ENCODE assay signal across 4 cellular contexts in genomic region chr2:96061901-96062300, GRCh38. TPM values are rescaled to one million over a fixed set of nuclear protein-coding genes. Genes with fewer than 3 reads are reported as not detected.
"Had no signal": no experiment of that assay in that cellular context is flagged by ENCODE, and none has a peak within 500 bp of the region (broad histone marks: within the 10 kb centered on the region; RNA-seq: fewer than 3 reads in every experiment).

No MANE protein-coding gene starts in this region.

RNA-seq across cellular contexts. Expression of gene GPAT2, which starts 27.2 kb away (rescaled TPM):
- total RNA-seq: OCI-LY7, RPMI7951, SJSA1 had no signal

RNA-seq across cellular contexts. Expression of gene ADRA2B, which starts 54.5 kb away (rescaled TPM):
- total RNA-seq: astrocyte, RPMI7951, SJSA1 had no signal
